24 cellular contexts compared by ENCODE assay signal in genomic region chr15:39687965-39688364, GRCh38.
A peak's percentile ranks its signal among the peaks of the same experiment; 100 is the strongest.
DNase-seq lines count a peak whose midpoint lies in the region; FAIRE-seq and TF ChIP-seq lines count a peak whose summit lies in the region.
"Had no signal": no experiment of that assay in that cellular context is flagged by ENCODE, and none has a peak within 500 bp of the region (broad histone marks: within the 10 kb centered on the region; RNA-seq: fewer than 3 reads in every experiment).

No MANE protein-coding gene starts in this region.

- peaks cover 2% of the 10 kb centered on the region for H3K9me3 Mint-ChIP-seq in neural progenitor cell
- H3K9me3 Mint-ChIP-seq: CD14-positive monocyte; CD4-positive, alpha-beta memory T cell; CD4-positive, CD25-positive, alpha-beta regulatory T cell; CD8-positive, alpha-beta memory T cell had no signal

- H3K36me3 ChIP-seq in neural progenitor cell (no peaks in the 10 kb centered on the region), trophoblast cell (ENCODE audit: control insufficient read depth in 1 of 2, insufficient read depth in 2 of 2, low read length in 2 of 2) (no peaks in the 10 kb centered on the region)
- H3K36me3 ChIP-seq: BE2C, BLaER1 had no signal

- no peak overlapping the region for H3K23ac ChIP-seq in trophoblast cell (ENCODE audit: low read length)

- peak overlapping the region; percentile 1 for H3K27ac Mint-ChIP-seq in neural progenitor cell
- H3K27ac Mint-ChIP-seq: CD14-positive monocyte; CD4-positive, CD25-positive, alpha-beta regulatory T cell had no signal

- no peak overlapping the region for H2BK120ac ChIP-seq in trophoblast cell (ENCODE audit: insufficient read depth, low read length, poor library complexity)

- no peak overlapping the region for H4K91ac ChIP-seq in trophoblast cell (ENCODE audit: low read depth, low read length)

- no peak overlapping the region for H3K4me3 ChIP-seq in Jurkat, Clone E6-1 (ENCODE audit: low read length)
- H3K4me3 ChIP-seq in neural progenitor cell (no peak overlapping the region), trophoblast cell (ENCODE audit: low read depth, low read length) (no peak overlapping the region)
- H3K4me3 ChIP-seq: BLaER1 had no signal

- no peaks in the 10 kb centered on the region for H3K79me2 ChIP-seq in neural progenitor cell (ENCODE audit: low read depth)
- H3K79me2 ChIP-seq in trophoblast cell (ENCODE audit: control insufficient read depth, insufficient read depth, low read length, poor library complexity) = no peaks in the 10 kb centered on the region

- H4K12ac ChIP-seq in trophoblast cell (ENCODE audit: low read depth, low read length) = no peak overlapping the region

- H3K79me1 ChIP-seq in trophoblast cell (ENCODE audit: low read length) = no peaks in the 10 kb centered on the region

- H3K4me1 ChIP-seq in neural progenitor cell (peaks cover 25% of the 10 kb centered on the region), trophoblast cell (ENCODE audit: control insufficient read depth in 1 of 2, insufficient read depth in 2 of 2, low read length in 2 of 2) (no peaks in the 10 kb centered on the region)
- H3K4me1 ChIP-seq: BE2C, BLaER1 had no signal

- no peak overlapping the region for H3K4ac ChIP-seq in trophoblast cell (ENCODE audit: low read depth, low read length)

- H2BK5ac ChIP-seq in trophoblast cell (ENCODE audit: low read depth, low read length, poor library complexity) = no peak overlapping the region

- peak; percentile 23 for FAIRE-seq in H54 (lab: Jason Lieb, UNC)
- FAIRE-seq: A204.1, D721Med, G401.6, GM12891, GM19239 had no signal

- no peak overlapping the region for H3K4me2 ChIP-seq in neural progenitor cell
- H3K4me2 ChIP-seq in trophoblast cell (ENCODE audit: low read length) = no peak overlapping the region
- H3K4me2 ChIP-seq: BLaER1 had no signal

- H4K20me1 ChIP-seq in neural progenitor cell (ENCODE audit: low read depth) = no peaks in the 10 kb centered on the region
- H4K20me1 ChIP-seq: BLaER1 had no signal

- no peak overlapping the region for H4K8ac ChIP-seq in trophoblast cell (ENCODE audit: low read depth, low read length)

- H3K27me3 Mint-ChIP-seq in neural progenitor cell (ENCODE audit: insufficient read depth, low read depth) = peaks cover 2% of the 10 kb centered on the region

- peaks cover 21% of the 10 kb centered on the region for H3F3A ChIP-seq in neural progenitor cell (ENCODE audit: low read depth)

- no peak overlapping the region for H3K4me3 Mint-ChIP-seq in neural progenitor cell
- H3K4me3 Mint-ChIP-seq: CD14-positive monocyte; CD4-positive, alpha-beta memory T cell; CD4-positive, CD25-positive, alpha-beta regulatory T cell; CD8-positive, alpha-beta memory T cell had no signal

- H3K9me3 ChIP-seq in neural progenitor cell (ENCODE audit: low read depth) = no peaks in the 10 kb centered on the region
- no peaks in the 10 kb centered on the region for H3K9me3 ChIP-seq in trophoblast cell (ENCODE audit: insufficient read depth, low read depth, low read length)
- H3K9me3 ChIP-seq: BE2C, BLaER1 had no signal

- H3K27ac ChIP-seq in neural progenitor cell = no peak overlapping the region
- no peak overlapping the region for H3K27ac ChIP-seq in trophoblast cell (ENCODE audit: low read depth, low read length)
- H3K27ac ChIP-seq: BLaER1 had no signal

- H3K9ac ChIP-seq in neural progenitor cell (no peak overlapping the region), trophoblast cell (ENCODE audit: low read length) (no peak overlapping the region)
- H3K9ac ChIP-seq: BLaER1 had no signal

- no peak for DNase-seq in H54 (ENCODE audit: insufficient read length, low spot score)
- peak; percentile 51 for DNase-seq in Jurkat, Clone E6-1 (ENCODE audit: low read depth, low spot score)
- no peak for DNase-seq in neural progenitor cell (ENCODE audit: low spot score)
- DNase-seq in NCI-H446 treated with DMSO at 0.1 percent for 48 hours (lab: John Stamatoyannopoulos, UW) = no peak
- no peak for DNase-seq in SIG-M5 treated with dmso at 0.1 percent for 504 hours (lab: John Stamatoyannopoulos, UW; ENCODE audit: unreplicated experiment)
- DNase-seq in trophoblast cell = no peak
- DNase-seq: 8988T; ACHN; BE2C; C1 segment of cervical spinal cord; Calu3; CD4-positive, alpha-beta memory T cell; CD4-positive, CD25-positive, alpha-beta regulatory T cell; CD8-positive, alpha-beta memory T cell; COR-L47; DMS79 treated with DMSO at 0.1 percent for 48 hours; GF-D8 had no signal

- H3K27me3 ChIP-seq in neural progenitor cell = no peaks in the 10 kb centered on the region
- no peaks in the 10 kb centered on the region for H3K27me3 ChIP-seq in trophoblast cell (ENCODE audit: insufficient read depth, low read length)
- H3K27me3 ChIP-seq: BE2C, BLaER1 had no signal

- H3K4me1 Mint-ChIP-seq in neural progenitor cell = peaks cover 48% of the 10 kb centered on the region
- H3K4me1 Mint-ChIP-seq: CD14-positive monocyte; CD4-positive, CD25-positive, alpha-beta regulatory T cell had no signal

- H2AK5ac ChIP-seq in trophoblast cell (ENCODE audit: low read length) = no peak overlapping the region

- H3K18ac ChIP-seq in trophoblast cell (ENCODE audit: low read length) = no peak overlapping the region

- H3K14ac ChIP-seq in trophoblast cell (ENCODE audit: low read length) = no peak overlapping the region

- H2BK12ac ChIP-seq in trophoblast cell (ENCODE audit: low read length) = no peak overlapping the region

- TF ChIP-seq POLR2A in H54 (IDR thresholded peaks at IDR 0.05; ENCODE audit: low read depth, low read length) = no peak

- H3K36me3 Mint-ChIP-seq in neural progenitor cell = peaks cover 5% of the 10 kb centered on the region
- H3K36me3 Mint-ChIP-seq: CD14-positive monocyte; CD4-positive, alpha-beta memory T cell; CD4-positive, CD25-positive, alpha-beta regulatory T cell had no signal

- TF ChIP-seq CTCF in neural progenitor cell (IDR thresholded peaks at IDR 0.05) = no peak

- H2AFZ ChIP-seq in neural progenitor cell (replicated peaks) (no peak overlapping the region), trophoblast cell (ENCODE audit: insufficient read depth, low read length, poor library complexity) (no peak overlapping the region)

- no CpG with 5 or more reads among the region's 2 CpGs for WGBS in trophoblast cell (ENCODE audit: extremely low coverage, insufficient coverage, insufficient read length)
